1 cellular context compared by ENCODE assay signal in the genomic region with DNA sequence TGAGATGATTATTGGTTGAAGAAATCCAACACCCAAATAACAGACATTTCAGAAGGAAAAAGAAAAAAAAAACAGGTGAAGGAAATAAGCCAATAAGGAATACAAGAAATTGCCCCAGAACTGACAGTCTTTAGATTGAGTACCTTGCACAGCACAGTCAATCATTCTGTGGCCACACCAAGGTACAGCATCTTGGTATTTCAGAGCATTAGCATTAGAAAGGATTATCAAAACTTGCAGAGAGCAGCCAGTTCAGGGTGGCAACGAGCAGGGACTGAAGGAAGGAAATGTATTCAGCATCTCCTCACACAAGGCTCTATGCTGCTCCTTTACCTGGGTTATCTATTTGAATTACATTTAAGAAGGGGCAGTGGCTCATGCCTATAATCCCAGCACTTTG.
A peak's percentile ranks its signal among the peaks of the same experiment; 100 is the strongest.
TF ChIP-seq lines count a peak whose summit lies in the region.

No MANE protein-coding gene starts in this region.

TF ChIP-seq in GM12878, 131 proteins besides CTCF, POLR2A, EP300 and RAD21:
- peak; percentile 78 for TF ChIP-seq PBX3 (IDR thresholded peaks at IDR 0.05; ENCODE audit: insufficient replicate concordance, low read depth, low read length)
- peak; percentile 93 for TF ChIP-seq PKNOX1 (IDR thresholded peaks at IDR 0.05)
- TF ChIP-seq MTA3 (IDR thresholded peaks at IDR 0.05; ENCODE audit: borderline replicate concordance, low read length): no peak
